Comparison of ENCODE assay signal across 34 cellular contexts in genomic region chr3:45959201-45959600, GRCh38. TPM values are rescaled to one million over a fixed set of nuclear protein-coding genes. Genes with fewer than 3 reads are reported as not detected.
DNase-seq lines count a peak whose midpoint lies in the region; ATAC-seq and TF ChIP-seq lines count a peak whose summit lies in the region.
"Had no signal": no experiment of that assay in that cellular context is flagged by ENCODE, and none has a peak within 500 bp of the region (broad histone marks: within the 10 kb centered on the region; RNA-seq: fewer than 3 reads in every experiment).

No MANE protein-coding gene starts in this region.

- ATAC-seq in Right ventricle myocardium superior (ENCODE audit: poor library complexity) (no peak), gastrocnemius medialis (no peak), left lobe of liver (no peak), GM18502 (IDR thresholded peaks at IDR 0.05; ENCODE audit: poor library complexity, unreplicated experiment) (no peak)
- ATAC-seq: body of pancreas, K562 had no signal

- H3K9me3 ChIP-seq in left ventricle myocardium inferior (replicated peaks) = no peaks in the 10 kb centered on the region
- H3K9me3 ChIP-seq in esophagus muscularis mucosa = no peaks in the 10 kb centered on the region
- no peaks in the 10 kb centered on the region for H3K9me3 ChIP-seq in gastrocnemius medialis
- H3K9me3 ChIP-seq: body of pancreas, left lung, SJCRH30, testis had no signal

- no peak overlapping the region for H3K4me3 Mint-ChIP-seq in Calu3 (ENCODE audit: low read depth, unreplicated experiment)
- H3K4me3 Mint-ChIP-seq: CD4-positive, alpha-beta T cell had no signal

- H3K27ac Mint-ChIP-seq in Calu3 (ENCODE audit: unreplicated experiment) = no peak overlapping the region
- H3K27ac Mint-ChIP-seq: CD4-positive, alpha-beta T cell; progenitor cell of endocrine pancreas had no signal

- H3K27ac ChIP-seq in left ventricle myocardium inferior (replicated peaks) (peak overlapping the region; percentile 63), esophagus muscularis mucosa (replicated peaks in 1 of 4) (peak overlapping the region in 3 of 4 donors; percentile 11 to 38 (median 25)), gastrocnemius medialis (peak overlapping the region; percentile 83 to 100 (median 96)), coronary artery (no peak overlapping the region)
- H3K27ac ChIP-seq: body of pancreas, left lung, SJCRH30, testis had no signal

- H3K27me3 ChIP-seq in left ventricle myocardium inferior (ENCODE audit: low read depth) = no peaks in the 10 kb centered on the region
- H3K27me3 ChIP-seq in esophagus muscularis mucosa = no peaks in the 10 kb centered on the region
- H3K27me3 ChIP-seq in gastrocnemius medialis = no peaks in the 10 kb centered on the region
- H3K27me3 ChIP-seq: body of pancreas, left lung, SJCRH30, testis had no signal

- H3K36me3 Mint-ChIP-seq in Calu3 (ENCODE audit: insufficient read depth, unreplicated experiment) = peaks cover 9% of the 10 kb centered on the region

- DNase-seq in left ventricle myocardium inferior (no peak), Right ventricle myocardium superior (no peak), esophagus muscularis mucosa (ENCODE audit: extremely low spot score) (no peak), gastrocnemius medialis (no peak), left lobe of liver (ENCODE audit: low spot score) (no peak), Calu3 (no peak), coronary artery (ENCODE audit: low spot score) (no peak)
- DNase-seq: activated CD4-positive, alpha-beta T cell treated with anti-CD3 and anti-CD28 coated beads for 48 hours; activated T-cell treated with anti-CD3 and anti-CD28 coated beads, Interleukin-2, amount 50 U/mL, for 1 hour; AML-193; body of pancreas; CD4-positive, alpha-beta T cell; left lung; NCI-H1105; NCI-H187; NCI-H2171 treated with DMSO at 0.1 percent for 48 hours; NCI-H510A; SJCRH30; stimulated activated naive CD4-positive, alpha-beta T cell treated with Interleukin-2 at 50 U/mL for 16 hours; SW 1271; T-helper 9 cell; testis had no signal

- TF ChIP-seq EP300 in esophagus muscularis mucosa (IDR thresholded peaks at IDR 0.05) = no peak

- TF ChIP-seq CTCF in left ventricle myocardium inferior (IDR thresholded peaks at IDR 0.05; ENCODE audit: borderline replicate concordance) (no peak), esophagus muscularis mucosa (IDR thresholded peaks at IDR 0.05) (no peak), gastrocnemius medialis (IDR thresholded peaks at IDR 0.05 in 4 of 5, conservative IDR thresholded peaks at IDR 0.05 in 1 of 5) (no peak), Calu3 (IDR thresholded peaks at IDR 0.05; ENCODE audit: unreplicated experiment) (no peak), coronary artery (IDR thresholded peaks at IDR 0.05) (no peak)

- intact Hi-C loops in left ventricle myocardium inferior (cut with micrococcal nuclease) (no loop called here), Right ventricle myocardium superior (cut with DNase I) (no loop called here), esophagus muscularis mucosa (cut with DNase I) (no loop called here), gastrocnemius medialis (cut with DNase I; ENCODE audit: low total_unique reads) (loop anchor here (2.0 kb wide), 1 partner anchor 30 kb away; no protein-coding TSS in a partner anchor), Calu3 (cut with micrococcal nuclease; ENCODE audit: unreplicated experiment) (no loop called here)

- no peaks in the 10 kb centered on the region for H3K4me1 Mint-ChIP-seq in Calu3 (ENCODE audit: low read depth, unreplicated experiment)

- H3K36me3 ChIP-seq in left ventricle myocardium inferior = peaks cover 100% of the 10 kb centered on the region
- H3K36me3 ChIP-seq in esophagus muscularis mucosa = peaks cover 82 to 100% (median 97%) of the 10 kb centered on the region in 4 donors
- peaks cover 0 to 92% of the 10 kb centered on the region in 2 donors for H3K36me3 ChIP-seq in gastrocnemius medialis

- no TSS peak for BruUV-seq in Calu3 (replicated peaks; lab: Mats Ljungman, UMichigan)

- CTCF ChIA-PET in Calu3 (lab: Charles Lee) = interaction anchor here (0.6 kb wide), 1 partner anchor 10 kb away, joined by 3 read pairs; no protein-coding TSS in a partner anchor

- H3K9me3 Mint-ChIP-seq in Calu3 (ENCODE audit: low read depth, unreplicated experiment) = no peaks in the 10 kb centered on the region
- H3K9me3 Mint-ChIP-seq: CD4-positive, alpha-beta T cell had no signal

- no peaks in the 10 kb centered on the region for H3K27me3 Mint-ChIP-seq in Calu3 (ENCODE audit: unreplicated experiment)
- H3K27me3 Mint-ChIP-seq: CD4-positive, alpha-beta T cell; progenitor cell of endocrine pancreas had no signal

- H3K4me3 ChIP-seq in left ventricle myocardium inferior = no peak overlapping the region
- no peak overlapping the region for H3K4me3 ChIP-seq in esophagus muscularis mucosa
- no peak overlapping the region for H3K4me3 ChIP-seq in gastrocnemius medialis
- no peak overlapping the region for H3K4me3 ChIP-seq in coronary artery
- H3K4me3 ChIP-seq: body of pancreas, K562, left lung, SJCRH30, testis had no signal

- in situ Hi-C loops in gastrocnemius medialis (cut with MboI; ENCODE audit: low sequenced_read_pairs in 4 of 4) = no loop called here

- 100% methylated on average over 2 of the region's 7 CpGs for WGBS in esophagus muscularis mucosa

- H3K4me1 ChIP-seq in left ventricle myocardium inferior = peaks cover 20% of the 10 kb centered on the region
- H3K4me1 ChIP-seq in esophagus muscularis mucosa = peaks cover 0 to 8% (median 3%) of the 10 kb centered on the region in 4 donors
- peaks cover 15 to 27% of the 10 kb centered on the region in 2 donors for H3K4me1 ChIP-seq in gastrocnemius medialis
- H3K4me1 ChIP-seq: body of pancreas, SJCRH30, testis had no signal

- no peak for TF ChIP-seq POLR2A in esophagus muscularis mucosa (IDR thresholded peaks at IDR 0.05; ENCODE audit: low read depth)
- no peak for TF ChIP-seq POLR2A in gastrocnemius medialis (IDR thresholded peaks at IDR 0.05)

RNA-seq across cellular contexts. Expression of gene CXCR6, which starts 15.9 kb away (rescaled TPM):
- total RNA-seq in left ventricle myocardium inferior (0.33 TPM), Right ventricle myocardium superior (0.22 TPM), esophagus muscularis mucosa (1 to 10 TPM in 1 of 4 donors, under 1 TPM in 3; 0.39 to 7.1 (median 0.49) TPM), gastrocnemius medialis (under 1 TPM in 2 of 4 donors, not detected in 2; 0.29 to 0.51 TPM), left lobe of liver (not detected), Calu3 (2022) (not detected in 2 replicates)
- total RNA-seq: A673, chondrocyte, Daoy, endothelial cell of umbilical vein, H1, HT1080, K562, M059J, myocyte, progenitor cell of endocrine pancreas, RPMI7951, SJCRH30 had no signal

RNA-seq across cellular contexts. Expression of gene FYCO1, which starts 36.4 kb away (rescaled TPM):
- total RNA-seq in left ventricle myocardium inferior (121 TPM), Right ventricle myocardium superior (120 TPM), esophagus muscularis mucosa (100 to 1,000 TPM in 1 of 4 donors, 10 to 100 TPM in 3; 64.1 to 122 (median 93.8) TPM), gastrocnemius medialis (10 to 100 TPM; 47.4 to 99.8 (median 84.2) TPM), left lobe of liver (16.2 TPM), Calu3 (2022) (24.5 and 26.7 TPM in 2 replicates)

Comparison
In these comparisons a context has a peak if more than half of its experiments do, and no peak if none do; other contexts are left out.
1. H3K27ac ChIP-seq: peak in left ventricle myocardium inferior (single experiment), esophagus muscularis mucosa (3 of 4) and gastrocnemius medialis (4 of 4); none in coronary artery (0 of 2).